In genomic region chr20:37358366-37359150, GRCh38 we compare ENCODE assay signal across 11 cellular contexts. TPM values are rescaled to one million over a fixed set of nuclear protein-coding genes. Genes with fewer than 3 reads are reported as not detected.
DNase-seq lines count a peak whose midpoint lies in the region; ATAC-seq and TF ChIP-seq lines count a peak whose summit lies in the region.
"Had no signal": no experiment of that assay in that cellular context is flagged by ENCODE, and none has a peak within 500 bp of the region (broad histone marks: within the 10 kb centered on the region; RNA-seq: fewer than 3 reads in every experiment).

No MANE protein-coding gene starts in this region.

- H3K27me3 Mint-ChIP-seq in natural killer cell treated with Interleukin-12 subunit alpha and Interleukin-12 subunit beta and Interleukin-15 and Interleukin-18, amount 100 ng/mL, for 72 hours: no peaks in the 10 kb centered on the region
- H3K27me3 Mint-ChIP-seq in natural killer cell (ENCODE audit: low read depth in 2 of 2): no peaks in the 10 kb centered on the region
- no peaks in the 10 kb centered on the region for H3K27me3 Mint-ChIP-seq in osteocyte (ENCODE audit: unreplicated experiment)
- no peaks in the 10 kb centered on the region for H3K27me3 Mint-ChIP-seq in CD4-positive, alpha-beta memory T cell

- H3K9me3 Mint-ChIP-seq in natural killer cell treated with Interleukin-12 subunit alpha and Interleukin-12 subunit beta and Interleukin-15 and Interleukin-18, amount 100 ng/mL, for 72 hours: no peaks in the 10 kb centered on the region
- no peaks in the 10 kb centered on the region for H3K9me3 Mint-ChIP-seq in natural killer cell
- H3K9me3 Mint-ChIP-seq in osteocyte (ENCODE audit: unreplicated experiment): no peaks in the 10 kb centered on the region
- no peaks in the 10 kb centered on the region for H3K9me3 Mint-ChIP-seq in CD4-positive, alpha-beta memory T cell
- H3K9me3 Mint-ChIP-seq: activated T-cell treated with anti-CD3 and anti-CD28 coated beads, Interleukin-2, amount 50 U/mL, for 4 hours had no signal

- intact Hi-C loops in natural killer cell (cut with micrococcal nuclease) (no loop called here), aorta (cut with DNase I) (no loop called here)
- intact Hi-C loops in CD4-positive, alpha-beta memory T cell (cut with micrococcal nuclease): no loop called here

- H3K4me1 Mint-ChIP-seq in natural killer cell treated with Interleukin-12 subunit alpha and Interleukin-12 subunit beta and Interleukin-15 and Interleukin-18, amount 100 ng/mL, for 72 hours (ENCODE audit: low read depth in 2 of 2): peaks cover 9 to 17% of the 10 kb centered on the region in 2 donors
- H3K4me1 Mint-ChIP-seq in natural killer cell (peaks cover 0 to 25% of the 10 kb centered on the region in 2 donors), osteocyte (ENCODE audit: unreplicated experiment) (peaks cover 31% of the 10 kb centered on the region)
- peaks cover 0 to 2% (median under 1%) of the 10 kb centered on the region in 4 donors for H3K4me1 Mint-ChIP-seq in CD4-positive, alpha-beta memory T cell

- no peaks in the 10 kb centered on the region for H3K27me3 ChIP-seq in aorta (ENCODE audit: control insufficient read depth in 1 of 2, insufficient read depth in 2 of 2, low read length in 1 of 2)
- H3K27me3 ChIP-seq in CD4-positive, alpha-beta memory T cell (ENCODE audit: insufficient read depth, low read length): no peaks in the 10 kb centered on the region

- H3K27ac ChIP-seq in aorta (ENCODE audit: low read depth in 1 of 2, low read length in 2 of 2): peak overlapping the region in 1 of 2 donors; percentile 13
- no peak overlapping the region for H3K27ac ChIP-seq in CD4-positive, alpha-beta memory T cell (ENCODE audit: low read depth, low read length)

- no peak for ATAC-seq in natural killer cell treated with Interleukin-12 subunit alpha and Interleukin-12 subunit beta and Interleukin-15 and Interleukin-18, amount 100 ng/mL, for 72 hours
- ATAC-seq in natural killer cell (no peak), esophagus mucosa (peak; percentile 91), aorta (ENCODE audit: low FRiP score) (peak; percentile 28)
- ATAC-seq: activated T-cell treated with anti-CD3 and anti-CD28 coated beads, Interleukin-2, amount 50 U/mL, for 4 hours had no signal

- H3K4me1 ChIP-seq in aorta (ENCODE audit: control insufficient read depth in 1 of 2, insufficient read depth in 2 of 2, low read length in 2 of 2): peaks cover 0 to 1% of the 10 kb centered on the region in 2 donors
- no peaks in the 10 kb centered on the region for H3K4me1 ChIP-seq in CD4-positive, alpha-beta memory T cell (ENCODE audit: insufficient read depth, low read length)

- TF ChIP-seq CTCF in natural killer cell (IDR thresholded peaks at IDR 0.05) (no peak), osteocyte (IDR thresholded peaks at IDR 0.05) (no peak)

- CTCF ChIA-PET in CD4-positive, alpha-beta memory T cell (lab: Charles Lee; ENCODE audit: partially characterized antibody): no interaction called here

- H3K36me3 ChIP-seq in aorta (ENCODE audit: control insufficient read depth in 1 of 2, insufficient read depth in 2 of 2, low read length in 1 of 2): no peaks in the 10 kb centered on the region
- H3K36me3 ChIP-seq in CD4-positive, alpha-beta memory T cell (ENCODE audit: insufficient read depth, low read length): no peaks in the 10 kb centered on the region

- WGBS in aorta, 2 donors: 33 to 38% methylated on average over 21 to 23 of the region's 23 CpGs

- DNase-seq in natural killer cell treated with Interleukin-12 subunit alpha and Interleukin-12 subunit beta and Interleukin-15 and Interleukin-18, amount 100 ng/mL, for 72 hours (ENCODE audit: low spot score): peak; percentile 16
- DNase-seq in natural killer cell: no peak
- no peak for DNase-seq in osteocyte (ENCODE audit: extremely low spot score, unreplicated experiment)
- DNase-seq in aorta: peak in 1 of 2 donors; percentile 83
- no peak for DNase-seq in inferior parietal cortex (ENCODE audit: extremely low spot score)
- no peak for DNase-seq in cerebellar nuclear complex (lab: John Stamatoyannopoulos, UW)
- no peak for DNase-seq in CD4-positive, alpha-beta memory T cell
- DNase-seq: activated T-cell treated with anti-CD3 and anti-CD28 coated beads, Interleukin-2, amount 50 U/mL, for 4 hours; NCI-H2227 treated with DMSO at 0.1 percent for 48 hours; small intestine had no signal

- H3K36me3 Mint-ChIP-seq in natural killer cell treated with Interleukin-12 subunit alpha and Interleukin-12 subunit beta and Interleukin-15 and Interleukin-18, amount 100 ng/mL, for 72 hours: no peaks in the 10 kb centered on the region
- H3K36me3 Mint-ChIP-seq in natural killer cell: no peaks in the 10 kb centered on the region
- H3K36me3 Mint-ChIP-seq in osteocyte (ENCODE audit: unreplicated experiment): peaks cover 2% of the 10 kb centered on the region
- H3K36me3 Mint-ChIP-seq in CD4-positive, alpha-beta memory T cell: no peaks in the 10 kb centered on the region

- H3K4me3 Mint-ChIP-seq in natural killer cell treated with Interleukin-12 subunit alpha and Interleukin-12 subunit beta and Interleukin-15 and Interleukin-18, amount 100 ng/mL, for 72 hours: no peak overlapping the region
- H3K4me3 Mint-ChIP-seq in natural killer cell: no peak overlapping the region
- no peak overlapping the region for H3K4me3 Mint-ChIP-seq in osteocyte (ENCODE audit: unreplicated experiment)
- no peak overlapping the region for H3K4me3 Mint-ChIP-seq in CD4-positive, alpha-beta memory T cell
- H3K4me3 Mint-ChIP-seq: activated T-cell treated with anti-CD3 and anti-CD28 coated beads, Interleukin-2, amount 50 U/mL, for 4 hours had no signal

- no peak overlapping the region for H3K27ac Mint-ChIP-seq in natural killer cell treated with Interleukin-12 subunit alpha and Interleukin-12 subunit beta and Interleukin-15 and Interleukin-18, amount 100 ng/mL, for 72 hours
- H3K27ac Mint-ChIP-seq in natural killer cell (peak overlapping the region in 1 of 2 donors; percentile 24), osteocyte (ENCODE audit: unreplicated experiment) (peak overlapping the region; percentile 34)
- no peak overlapping the region for H3K27ac Mint-ChIP-seq in CD4-positive, alpha-beta memory T cell

- no peak overlapping the region for H3K4me3 ChIP-seq in aorta (ENCODE audit: low read length in 2 of 2)
- H3K4me3 ChIP-seq in CD4-positive, alpha-beta memory T cell (ENCODE audit: low read length in 2 of 2): no peak overlapping the region

- POLR2A ChIA-PET in CD4-positive, alpha-beta memory T cell (lab: Charles Lee; ENCODE audit: partially characterized antibody): no interaction called here

- H3K9me3 ChIP-seq in aorta (ENCODE audit: control insufficient read depth, low read length): no peaks in the 10 kb centered on the region
- no peaks in the 10 kb centered on the region for H3K9me3 ChIP-seq in CD4-positive, alpha-beta memory T cell (ENCODE audit: control insufficient read depth in 1 of 2, low read length in 2 of 2)

RNA-seq across cellular contexts. Expression of gene SRC, which starts 12.6 kb away (rescaled TPM):
- 1 to 10 TPM; 6.8 to 8.6 TPM for total RNA-seq in natural killer cell treated with Interleukin-12 subunit alpha and Interleukin-12 subunit beta and Interleukin-15 and Interleukin-18, amount 100 ng/mL, for 72 hours
- total RNA-seq in natural killer cell (10 to 100 TPM in 2 of 3 donors, 1 to 10 TPM in 1; 2.3 to 15.6 (median 10.5) TPM), esophagus mucosa (30.5 TPM), osteocyte (30.1 and 32.5 TPM in 2 replicates), aorta (10 to 100 TPM; 51.3 to 72.4 TPM)
- polyA plus RNA-seq in aorta: 10 to 100 TPM; 16.7 to 31.1 TPM
- 1 to 10 TPM; 4.1 to 4.5 TPM for total RNA-seq in CD4-positive, alpha-beta memory T cell
- polyA plus RNA-seq in CD4-positive, alpha-beta memory T cell: under 1 TPM; 0.32 to 0.50 TPM

Comparison
In these comparisons a context has a peak if more than half of its experiments do, and no peak if none do; other contexts are left out.
1. ATAC-seq: peak in esophagus mucosa (single experiment) and aorta (single experiment); none in natural killer cell treated with Interleukin-12 subunit alpha and Interleukin-12 subunit beta and Interleukin-15 and Interleukin-18, amount 100 ng/mL, for 72 hours (0 of 2) and natural killer cell (0 of 3).